Comparison of ENCODE assay signal across 1 cellular context in genomic region chr19:39641773-39642172, GRCh38.
TF ChIP-seq lines count a peak whose summit lies in the region.

No MANE protein-coding gene starts in this region.

TF ChIP-seq in HepG2, 621 proteins besides CTCF, POLR2A, EP300 and RAD21 (continued from another document):
- TF ChIP-seq ZNF503 (CRISPR knock-in tag; IDR thresholded peaks at IDR 0.05), result no peak
- no peak for TF ChIP-seq ZNF296 (CRISPR knock-in tag; conservative IDR thresholded peaks at IDR 0.05)
- TF ChIP-seq HIVEP1 (CRISPR knock-in tag; IDR thresholded peaks at IDR 0.05), result no peak
- TF ChIP-seq SP2 (CRISPR knock-in tag; IDR thresholded peaks at IDR 0.05), result no peak
- no peak for TF ChIP-seq ZNF569 (CRISPR knock-in tag; IDR thresholded peaks at IDR 0.05; ENCODE audit: borderline replicate concordance)
- no peak for TF ChIP-seq ZBTB4 (CRISPR knock-in tag; IDR thresholded peaks at IDR 0.05; ENCODE audit: borderline replicate concordance)
- no peak for TF ChIP-seq ZNF468 (CRISPR knock-in tag; IDR thresholded peaks at IDR 0.05)
- no peak for TF ChIP-seq ZNF580 (CRISPR knock-in tag; IDR thresholded peaks at IDR 0.05; ENCODE audit: borderline replicate concordance, low read depth)
- no peak for TF ChIP-seq KLF6 (CRISPR knock-in tag; IDR thresholded peaks at IDR 0.05)
- TF ChIP-seq USF2 (IDR thresholded peaks at IDR 0.05; ENCODE audit: low read depth, low read length), result peak; percentile 21; the same call in 1 of the 2 replicates
- peak; percentile 64; the same call in 1 of the 2 replicates for TF ChIP-seq USF2 (CRISPR knock-in tag; IDR thresholded peaks at IDR 0.05; ENCODE audit: borderline replicate concordance)
- no peak for TF ChIP-seq FOXA1 (IDR thresholded peaks at IDR 0.05)
- peak; percentile 62 for TF ChIP-seq FOXA1 (CRISPR knock-in tag; IDR thresholded peaks at IDR 0.05)
- no peak for TF ChIP-seq BATF2 (CRISPR knock-in tag; IDR thresholded peaks at IDR 0.05)
- no peak for TF ChIP-seq ZNF12 (CRISPR knock-in tag; IDR thresholded peaks at IDR 0.05)
- TF ChIP-seq SAP130 (CRISPR knock-in tag; IDR thresholded peaks at IDR 0.05; ENCODE audit: low read depth), result peak; percentile 35; the same call in 1 of the 2 replicates
- TF ChIP-seq ZNF83 (CRISPR knock-in tag; IDR thresholded peaks at IDR 0.05; ENCODE audit: borderline replicate concordance), result no peak
- no peak for TF ChIP-seq ZNF629 (CRISPR knock-in tag; conservative IDR thresholded peaks at IDR 0.05)
- no peak for TF ChIP-seq FIP1L1 (IDR thresholded peaks at IDR 0.05; ENCODE audit: borderline replicate concordance, insufficient read depth, low read depth, low read length)
- TF ChIP-seq ATAD3A (CRISPR knock-in tag; IDR thresholded peaks at IDR 0.05), result no peak
- no peak for TF ChIP-seq KMT2A (CRISPR knock-in tag; IDR thresholded peaks at IDR 0.05)
- TF ChIP-seq SOX13 (IDR thresholded peaks at IDR 0.05), result no peak
- 0 out of 4 replicates have a peak, but pooled peaks of 1 of the 2 experiments have one; percentile 8 for TF ChIP-seq SOX13 (CRISPR knock-in tag; conservative IDR thresholded peaks at IDR 0.05 in 1 of 2, IDR thresholded peaks at IDR 0.05 in 1 of 2)
- TF ChIP-seq ZNF253 (CRISPR knock-in tag; IDR thresholded peaks at IDR 0.05; ENCODE audit: borderline replicate concordance), result no peak
- TF ChIP-seq PAXIP1 (CRISPR knock-in tag; conservative IDR thresholded peaks at IDR 0.05), result 0 out of 2 replicates have a peak, but pooled peaks have one; percentile 26
- TF ChIP-seq SSRP1 (CRISPR knock-in tag; IDR thresholded peaks at IDR 0.05), result no peak
- peak; percentile 15; the same call in 1 of the 2 replicates for TF ChIP-seq RARA (CRISPR knock-in tag; IDR thresholded peaks at IDR 0.05)
- TF ChIP-seq PAF1 (CRISPR knock-in tag; IDR thresholded peaks at IDR 0.05), result no peak
- no peak for TF ChIP-seq SOX6 (IDR thresholded peaks at IDR 0.05)
- 0 out of 2 replicates have a peak, but pooled peaks have one; percentile 5 for TF ChIP-seq SOX6 (CRISPR knock-in tag; IDR thresholded peaks at IDR 0.05)
- no peak for TF ChIP-seq ZNF232 (CRISPR knock-in tag; IDR thresholded peaks at IDR 0.05; ENCODE audit: borderline replicate concordance)
- TF ChIP-seq ZMAT3 (CRISPR knock-in tag; conservative IDR thresholded peaks at IDR 0.05), result no peak
- TF ChIP-seq ZFX (CRISPR knock-in tag; IDR thresholded peaks at IDR 0.05; ENCODE audit: low read depth), result no peak
- TF ChIP-seq ZNF562 (CRISPR knock-in tag; IDR thresholded peaks at IDR 0.05; ENCODE audit: borderline replicate concordance), result no peak
- peak; percentile 68; the same call in 1 of the 2 replicates for TF ChIP-seq TEF (CRISPR knock-in tag; IDR thresholded peaks at IDR 0.05)
- TF ChIP-seq HNRNPK (IDR thresholded peaks at IDR 0.05; ENCODE audit: low read depth, low read length, poor library complexity, severe bottlenecking), result no peak
- no peak for TF ChIP-seq SMAD3 (CRISPR knock-in tag; IDR thresholded peaks at IDR 0.05)
- TF ChIP-seq ZNF652 (CRISPR knock-in tag; IDR thresholded peaks at IDR 0.05; ENCODE audit: borderline replicate concordance, low read depth), result 0 out of 2 replicates have a peak, but pooled peaks have one; percentile 10
- TF ChIP-seq NFATC3 (CRISPR knock-in tag; IDR thresholded peaks at IDR 0.05), result no peak
- TF ChIP-seq HOXA9 (CRISPR knock-in tag; IDR thresholded peaks at IDR 0.05; ENCODE audit: borderline replicate concordance), result no peak
- no peak for TF ChIP-seq ZBTB2 (CRISPR knock-in tag; IDR thresholded peaks at IDR 0.05; ENCODE audit: low read depth)
- no peak for TF ChIP-seq NFRKB (IDR thresholded peaks at IDR 0.05)
- TF ChIP-seq CREB1 (IDR thresholded peaks at IDR 0.05), result no peak
- no peak for TF ChIP-seq CREB1 (CRISPR knock-in tag; IDR thresholded peaks at IDR 0.05)
- no peak for TF ChIP-seq ELF4 (CRISPR knock-in tag; IDR thresholded peaks at IDR 0.05; ENCODE audit: borderline replicate concordance)
